1 cellular context compared by ENCODE assay signal in the genomic region with DNA sequence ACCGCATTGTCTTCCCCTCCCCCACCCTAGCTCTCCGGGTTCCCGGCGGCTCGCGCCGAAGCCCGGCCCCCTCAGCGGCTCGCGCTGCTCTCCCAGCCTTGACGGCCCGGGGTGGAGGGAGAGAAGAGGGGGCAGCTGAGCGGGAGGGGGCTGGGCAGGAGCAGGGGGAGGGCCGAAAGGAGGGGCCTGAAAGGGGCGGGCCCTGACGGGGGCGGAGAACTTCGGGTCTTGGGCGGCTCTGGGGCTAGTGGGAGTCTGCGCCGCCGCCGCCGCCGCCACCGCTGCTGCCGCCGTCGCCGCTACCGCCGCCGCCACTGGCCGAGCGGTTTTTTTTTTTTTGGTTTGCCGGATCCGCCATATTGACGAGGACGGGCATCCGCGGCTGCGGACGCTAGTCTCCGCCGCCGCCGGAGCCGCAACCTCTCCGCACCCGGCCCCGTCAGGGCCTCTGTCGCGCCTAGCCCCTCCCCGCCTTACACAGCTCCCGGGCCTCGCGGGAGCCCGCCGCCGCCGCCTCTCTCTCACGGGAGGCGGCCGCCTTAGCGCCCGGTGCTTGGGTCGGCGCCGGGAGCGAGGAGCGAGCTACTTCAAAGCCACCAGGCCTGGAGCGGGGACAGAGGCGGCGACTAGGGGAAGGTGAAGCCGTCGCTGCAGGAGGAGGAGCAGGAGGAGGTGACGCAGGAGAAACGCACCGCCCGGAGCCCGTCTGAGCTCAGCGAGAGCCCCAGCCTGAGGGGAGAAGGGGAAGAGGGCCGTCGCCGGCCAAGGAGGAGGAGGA.
TF ChIP-seq lines count a peak whose summit lies in the region.

A gene with protein sequence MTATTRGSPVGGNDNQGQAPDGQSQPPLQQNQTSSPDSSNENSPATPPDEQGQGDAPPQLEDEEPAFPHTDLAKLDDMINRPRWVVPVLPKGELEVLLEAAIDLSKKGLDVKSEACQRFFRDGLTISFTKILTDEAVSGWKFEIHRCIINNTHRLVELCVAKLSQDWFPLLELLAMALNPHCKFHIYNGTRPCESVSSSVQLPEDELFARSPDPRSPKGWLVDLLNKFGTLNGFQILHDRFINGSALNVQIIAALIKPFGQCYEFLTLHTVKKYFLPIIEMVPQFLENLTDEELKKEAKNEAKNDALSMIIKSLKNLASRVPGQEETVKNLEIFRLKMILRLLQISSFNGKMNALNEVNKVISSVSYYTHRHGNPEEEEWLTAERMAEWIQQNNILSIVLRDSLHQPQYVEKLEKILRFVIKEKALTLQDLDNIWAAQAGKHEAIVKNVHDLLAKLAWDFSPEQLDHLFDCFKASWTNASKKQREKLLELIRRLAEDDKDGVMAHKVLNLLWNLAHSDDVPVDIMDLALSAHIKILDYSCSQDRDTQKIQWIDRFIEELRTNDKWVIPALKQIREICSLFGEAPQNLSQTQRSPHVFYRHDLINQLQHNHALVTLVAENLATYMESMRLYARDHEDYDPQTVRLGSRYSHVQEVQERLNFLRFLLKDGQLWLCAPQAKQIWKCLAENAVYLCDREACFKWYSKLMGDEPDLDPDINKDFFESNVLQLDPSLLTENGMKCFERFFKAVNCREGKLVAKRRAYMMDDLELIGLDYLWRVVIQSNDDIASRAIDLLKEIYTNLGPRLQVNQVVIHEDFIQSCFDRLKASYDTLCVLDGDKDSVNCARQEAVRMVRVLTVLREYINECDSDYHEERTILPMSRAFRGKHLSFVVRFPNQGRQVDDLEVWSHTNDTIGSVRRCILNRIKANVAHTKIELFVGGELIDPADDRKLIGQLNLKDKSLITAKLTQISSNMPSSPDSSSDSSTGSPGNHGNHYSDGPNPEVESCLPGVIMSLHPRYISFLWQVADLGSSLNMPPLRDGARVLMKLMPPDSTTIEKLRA (N-terminal part only) (plus strand): TSS at position 341 of the 778 bp plus-strand sequence. CDS start 38,184 bp downstream, outside the sequence.

TF ChIP-seq in K562, 482 proteins besides CTCF, POLR2A, EP300 and RAD21 (continued from another document and continues in another):
- TF ChIP-seq, protein P1, sequence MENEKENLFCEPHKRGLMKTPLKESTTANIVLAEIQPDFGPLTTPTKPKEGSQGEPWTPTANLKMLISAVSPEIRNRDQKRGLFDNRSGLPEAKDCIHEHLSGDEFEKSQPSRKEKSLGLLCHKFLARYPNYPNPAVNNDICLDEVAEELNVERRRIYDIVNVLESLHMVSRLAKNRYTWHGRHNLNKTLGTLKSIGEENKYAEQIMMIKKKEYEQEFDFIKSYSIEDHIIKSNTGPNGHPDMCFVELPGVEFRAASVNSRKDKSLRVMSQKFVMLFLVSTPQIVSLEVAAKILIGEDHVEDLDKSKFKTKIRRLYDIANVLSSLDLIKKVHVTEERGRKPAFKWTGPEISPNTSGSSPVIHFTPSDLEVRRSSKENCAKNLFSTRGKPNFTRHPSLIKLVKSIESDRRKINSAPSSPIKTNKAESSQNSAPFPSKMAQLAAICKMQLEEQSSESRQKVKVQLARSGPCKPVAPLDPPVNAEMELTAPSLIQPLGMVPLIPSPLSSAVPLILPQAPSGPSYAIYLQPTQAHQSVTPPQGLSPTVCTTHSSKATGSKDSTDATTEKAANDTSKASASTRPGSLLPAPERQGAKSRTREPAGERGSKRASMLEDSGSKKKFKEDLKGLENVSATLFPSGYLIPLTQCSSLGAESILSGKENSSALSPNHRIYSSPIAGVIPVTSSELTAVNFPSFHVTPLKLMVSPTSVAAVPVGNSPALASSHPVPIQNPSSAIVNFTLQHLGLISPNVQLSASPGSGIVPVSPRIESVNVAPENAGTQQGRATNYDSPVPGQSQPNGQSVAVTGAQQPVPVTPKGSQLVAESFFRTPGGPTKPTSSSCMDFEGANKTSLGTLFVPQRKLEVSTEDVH (IDR thresholded peaks at IDR 0.05; ENCODE audit: low read depth, partially characterized antibody): no peak
- TF ChIP-seq IRF2 (CRISPR knock-in tag; IDR thresholded peaks at IDR 0.05) (no peak), RNF2 (IDR thresholded peaks at IDR 0.05) (no peak), MAFK (IDR thresholded peaks at IDR 0.05; ENCODE audit: low read length) (no peak), MAFG (tag; conservative IDR thresholded peaks at IDR 0.05) (no peak), POLR2H (tag; IDR thresholded peaks at IDR 0.05; ENCODE audit: low read depth) (no peak), IFI16 (CRISPR knock-in tag; IDR thresholded peaks at IDR 0.05) (no peak), TAF1 (IDR thresholded peaks at IDR 0.05; ENCODE audit: control insufficient read depth, extremely low read depth, insufficient read depth, low read length, severe bottlenecking) (peak; percentile 69), KAT7 (CRISPR knock-in tag; IDR thresholded peaks at IDR 0.05; ENCODE audit: borderline replicate concordance) (0 out of 2 replicates have a peak, but pooled peaks have one; percentile 31), PURB (CRISPR knock-in tag; IDR thresholded peaks at IDR 0.05; ENCODE audit: low read depth) (no peak), PTRF (tag; IDR thresholded peaks at IDR 0.05) (no peak), ILF3 (IDR thresholded peaks at IDR 0.05; ENCODE audit: borderline replicate concordance) (no peak), SRF (CRISPR knock-in tag; IDR thresholded peaks at IDR 0.05) (peak in 1 of 2 experiments; percentile 36; a peak in 1 of 4 replicates), SIN3B (IDR thresholded peaks at IDR 0.05; ENCODE audit: low read depth) (no peak), SPI1 (IDR thresholded peaks at IDR 0.05; ENCODE audit: borderline replicate concordance, low read depth, low read length) (no peak), NFYB (IDR thresholded peaks at IDR 0.05; ENCODE audit: extremely low read depth, insufficient read length) (no peak), MCM7 (IDR thresholded peaks at IDR 0.05) (no peak), SMARCE1 (IDR thresholded peaks at IDR 0.05) (no peak), ZNF174 (CRISPR knock-in tag; IDR thresholded peaks at IDR 0.05) (no peak), NCOA4 (IDR thresholded peaks at IDR 0.05; ENCODE audit: partially characterized antibody) (no peak), PHF8 (IDR thresholded peaks at IDR 0.05; ENCODE audit: borderline replicate concordance, low read length) (peak; percentile 54; the same call in 1 of the 2 replicates), GTF2F1 (IDR thresholded peaks at IDR 0.05; ENCODE audit: low read depth, low read length) (no peak), SNIP1 (IDR thresholded peaks at IDR 0.05; ENCODE audit: low read depth) (no peak), HNRNPLL (IDR thresholded peaks at IDR 0.05; ENCODE audit: low read depth, low read length, poor library complexity, severe bottlenecking) (peak; percentile 79), NR4A1 (CRISPR knock-in tag; IDR thresholded peaks at IDR 0.05) (no peak), NR4A1 (tag; IDR thresholded peaks at IDR 0.05) (no peak), ELF2 (CRISPR knock-in tag; IDR thresholded peaks at IDR 0.05) (no peak), ZNF408 (CRISPR knock-in tag; IDR thresholded peaks at IDR 0.05; ENCODE audit: low read depth) (no peak), JUNB (CRISPR knock-in tag; conservative IDR thresholded peaks at IDR 0.05) (no peak), CBFB (CRISPR knock-in tag; IDR thresholded peaks at IDR 0.05) (no peak), ZZZ3 (IDR thresholded peaks at IDR 0.05) (no peak)
- TF ChIP-seq, protein P2, sequence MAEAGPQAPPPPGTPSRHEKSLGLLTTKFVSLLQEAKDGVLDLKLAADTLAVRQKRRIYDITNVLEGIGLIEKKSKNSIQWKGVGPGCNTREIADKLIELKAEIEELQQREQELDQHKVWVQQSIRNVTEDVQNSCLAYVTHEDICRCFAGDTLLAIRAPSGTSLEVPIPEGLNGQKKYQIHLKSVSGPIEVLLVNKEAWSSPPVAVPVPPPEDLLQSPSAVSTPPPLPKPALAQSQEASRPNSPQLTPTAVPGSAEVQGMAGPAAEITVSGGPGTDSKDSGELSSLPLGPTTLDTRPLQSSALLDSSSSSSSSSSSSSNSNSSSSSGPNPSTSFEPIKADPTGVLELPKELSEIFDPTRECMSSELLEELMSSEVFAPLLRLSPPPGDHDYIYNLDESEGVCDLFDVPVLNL (CRISPR knock-in tag; IDR thresholded peaks at IDR 0.05; ENCODE audit: low read depth): no peak
- TF ChIP-seq, protein P3, sequence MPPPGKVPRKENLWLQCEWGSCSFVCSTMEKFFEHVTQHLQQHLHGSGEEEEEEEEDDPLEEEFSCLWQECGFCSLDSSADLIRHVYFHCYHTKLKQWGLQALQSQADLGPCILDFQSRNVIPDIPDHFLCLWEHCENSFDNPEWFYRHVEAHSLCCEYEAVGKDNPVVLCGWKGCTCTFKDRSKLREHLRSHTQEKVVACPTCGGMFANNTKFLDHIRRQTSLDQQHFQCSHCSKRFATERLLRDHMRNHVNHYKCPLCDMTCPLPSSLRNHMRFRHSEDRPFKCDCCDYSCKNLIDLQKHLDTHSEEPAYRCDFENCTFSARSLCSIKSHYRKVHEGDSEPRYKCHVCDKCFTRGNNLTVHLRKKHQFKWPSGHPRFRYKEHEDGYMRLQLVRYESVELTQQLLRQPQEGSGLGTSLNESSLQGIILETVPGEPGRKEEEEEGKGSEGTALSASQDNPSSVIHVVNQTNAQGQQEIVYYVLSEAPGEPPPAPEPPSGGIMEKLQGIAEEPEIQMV (tag; conservative IDR thresholded peaks at IDR 0.05; ENCODE audit: low read depth): no peak
- TF ChIP-seq, protein P4, sequence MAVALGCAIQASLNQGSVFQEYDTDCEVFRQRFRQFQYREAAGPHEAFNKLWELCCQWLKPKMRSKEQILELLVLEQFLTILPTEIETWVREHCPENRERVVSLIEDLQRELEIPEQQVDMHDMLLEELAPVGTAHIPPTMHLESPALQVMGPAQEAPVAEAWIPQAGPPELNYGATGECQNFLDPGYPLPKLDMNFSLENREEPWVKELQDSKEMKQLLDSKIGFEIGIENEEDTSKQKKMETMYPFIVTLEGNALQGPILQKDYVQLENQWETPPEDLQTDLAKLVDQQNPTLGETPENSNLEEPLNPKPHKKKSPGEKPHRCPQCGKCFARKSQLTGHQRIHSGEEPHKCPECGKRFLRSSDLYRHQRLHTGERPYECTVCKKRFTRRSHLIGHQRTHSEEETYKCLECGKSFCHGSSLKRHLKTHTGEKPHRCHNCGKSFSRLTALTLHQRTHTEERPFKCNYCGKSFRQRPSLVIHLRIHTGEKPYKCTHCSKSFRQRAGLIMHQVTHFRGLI (CRISPR knock-in tag; IDR thresholded peaks at IDR 0.05): no peak
- TF ChIP-seq, protein P5, sequence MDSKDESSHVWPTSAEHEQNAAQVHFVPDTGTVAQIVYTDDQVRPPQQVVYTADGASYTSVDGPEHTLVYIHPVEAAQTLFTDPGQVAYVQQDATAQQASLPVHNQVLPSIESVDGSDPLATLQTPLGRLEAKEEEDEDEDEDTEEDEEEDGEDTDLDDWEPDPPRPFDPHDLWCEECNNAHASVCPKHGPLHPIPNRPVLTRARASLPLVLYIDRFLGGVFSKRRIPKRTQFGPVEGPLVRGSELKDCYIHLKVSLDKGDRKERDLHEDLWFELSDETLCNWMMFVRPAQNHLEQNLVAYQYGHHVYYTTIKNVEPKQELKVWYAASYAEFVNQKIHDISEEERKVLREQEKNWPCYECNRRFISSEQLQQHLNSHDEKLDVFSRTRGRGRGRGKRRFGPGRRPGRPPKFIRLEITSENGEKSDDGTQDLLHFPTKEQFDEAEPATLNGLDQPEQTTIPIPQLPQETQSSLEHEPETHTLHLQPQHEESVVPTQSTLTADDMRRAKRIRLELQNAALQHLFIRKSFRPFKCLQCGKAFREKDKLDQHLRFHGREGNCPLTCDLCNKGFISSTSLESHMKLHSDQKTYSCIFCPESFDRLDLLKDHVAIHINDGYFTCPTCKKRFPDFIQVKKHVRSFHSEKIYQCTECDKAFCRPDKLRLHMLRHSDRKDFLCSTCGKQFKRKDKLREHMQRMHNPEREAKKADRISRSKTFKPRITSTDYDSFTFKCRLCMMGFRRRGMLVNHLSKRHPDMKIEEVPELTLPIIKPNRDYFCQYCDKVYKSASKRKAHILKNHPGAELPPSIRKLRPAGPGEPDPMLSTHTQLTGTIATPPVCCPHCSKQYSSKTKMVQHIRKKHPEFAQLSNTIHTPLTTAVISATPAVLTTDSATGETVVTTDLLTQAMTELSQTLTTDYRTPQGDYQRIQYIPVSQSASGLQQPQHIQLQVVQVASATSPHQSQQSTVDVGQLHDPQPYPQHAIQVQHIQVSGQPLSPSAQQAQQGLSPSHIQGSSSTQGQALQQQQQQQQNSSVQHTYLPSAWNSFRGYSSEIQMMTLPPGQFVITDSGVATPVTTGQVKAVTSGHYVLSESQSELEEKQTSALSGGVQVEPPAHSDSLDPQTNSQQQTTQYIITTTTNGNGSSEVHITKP (IDR thresholded peaks at IDR 0.05; ENCODE audit: partially characterized antibody): no peak
- TF ChIP-seq, protein P6, sequence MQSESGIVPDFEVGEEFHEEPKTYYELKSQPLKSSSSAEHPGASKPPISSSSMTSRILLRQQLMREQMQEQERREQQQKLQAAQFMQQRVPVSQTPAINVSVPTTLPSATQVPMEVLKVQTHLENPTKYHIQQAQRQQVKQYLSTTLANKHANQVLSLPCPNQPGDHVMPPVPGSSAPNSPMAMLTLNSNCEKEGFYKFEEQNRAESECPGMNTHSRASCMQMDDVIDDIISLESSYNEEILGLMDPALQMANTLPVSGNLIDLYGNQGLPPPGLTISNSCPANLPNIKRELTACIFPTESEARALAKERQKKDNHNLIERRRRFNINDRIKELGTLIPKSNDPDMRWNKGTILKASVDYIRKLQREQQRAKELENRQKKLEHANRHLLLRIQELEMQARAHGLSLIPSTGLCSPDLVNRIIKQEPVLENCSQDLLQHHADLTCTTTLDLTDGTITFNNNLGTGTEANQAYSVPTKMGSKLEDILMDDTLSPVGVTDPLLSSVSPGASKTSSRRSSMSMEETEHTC (IDR thresholded peaks at IDR 0.05): no peak
- TF ChIP-seq, protein P7, sequence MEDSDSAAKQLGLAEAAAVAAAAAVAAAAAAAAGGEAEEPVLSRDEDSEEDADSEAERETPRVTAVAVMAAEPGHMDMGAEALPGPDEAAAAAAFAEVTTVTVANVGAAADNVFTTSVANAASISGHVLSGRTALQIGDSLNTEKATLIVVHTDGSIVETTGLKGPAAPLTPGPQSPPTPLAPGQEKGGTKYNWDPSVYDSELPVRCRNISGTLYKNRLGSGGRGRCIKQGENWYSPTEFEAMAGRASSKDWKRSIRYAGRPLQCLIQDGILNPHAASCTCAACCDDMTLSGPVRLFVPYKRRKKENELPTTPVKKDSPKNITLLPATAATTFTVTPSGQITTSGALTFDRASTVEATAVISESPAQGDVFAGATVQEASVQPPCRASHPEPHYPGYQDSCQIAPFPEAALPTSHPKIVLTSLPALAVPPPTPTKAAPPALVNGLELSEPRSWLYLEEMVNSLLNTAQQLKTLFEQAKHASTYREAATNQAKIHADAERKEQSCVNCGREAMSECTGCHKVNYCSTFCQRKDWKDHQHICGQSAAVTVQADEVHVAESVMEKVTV (CRISPR knock-in tag; IDR thresholded peaks at IDR 0.05): no peak
- TF ChIP-seq, protein P8, sequence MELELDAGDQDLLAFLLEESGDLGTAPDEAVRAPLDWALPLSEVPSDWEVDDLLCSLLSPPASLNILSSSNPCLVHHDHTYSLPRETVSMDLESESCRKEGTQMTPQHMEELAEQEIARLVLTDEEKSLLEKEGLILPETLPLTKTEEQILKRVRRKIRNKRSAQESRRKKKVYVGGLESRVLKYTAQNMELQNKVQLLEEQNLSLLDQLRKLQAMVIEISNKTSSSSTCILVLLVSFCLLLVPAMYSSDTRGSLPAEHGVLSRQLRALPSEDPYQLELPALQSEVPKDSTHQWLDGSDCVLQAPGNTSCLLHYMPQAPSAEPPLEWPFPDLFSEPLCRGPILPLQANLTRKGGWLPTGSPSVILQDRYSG (tag; conservative IDR thresholded peaks at IDR 0.05; ENCODE audit: low read depth): no peak
